In genomic region chr5:115543931-115544370, GRCh38 we compare ENCODE assay signal across 8 cellular contexts. TPM values are rescaled to one million over a fixed set of nuclear protein-coding genes. Genes with fewer than 3 reads are reported as not detected.
A peak's percentile ranks its signal among the peaks of the same experiment; 100 is the strongest.
DNase-seq lines count a peak whose midpoint lies in the region; ATAC-seq and TF ChIP-seq lines count a peak whose summit lies in the region.

No MANE protein-coding gene starts in this region.

- H3K4me3 ChIP-seq in AG09309 (ENCODE audit: control insufficient read depth, low read depth, low read length) (peak overlapping the region; percentile 69), SJSA1 (peak overlapping the region; percentile 89), adipocyte (ENCODE audit: low read length) (peak overlapping the region; percentile 90), heart right ventricle (peak overlapping the region; percentile 74 to 96 (median 90)), upper lobe of right lung (peak overlapping the region; percentile 80)

- ATAC-seq in GM18907 (IDR thresholded peaks at IDR 0.05; ENCODE audit: unreplicated experiment) (peak; percentile 26), HG03159 (IDR thresholded peaks at IDR 0.05; ENCODE audit: unreplicated experiment) (peak; percentile 32), heart right ventricle (peak; percentile 25 to 62 (median 36)), upper lobe of right lung (peak; percentile 42)

- H3K36me3 ChIP-seq in SJSA1: peaks cover 46% of the 10 kb centered on the region
- H3K36me3 ChIP-seq in adipocyte (ENCODE audit: control insufficient read depth, insufficient read depth, low read length, severe bottlenecking): peaks cover 29% of the 10 kb centered on the region
- peaks cover 0 to 40% (median 0%) of the 10 kb centered on the region in 9 donors for H3K36me3 ChIP-seq in heart right ventricle
- peaks cover 17% of the 10 kb centered on the region for H3K36me3 ChIP-seq in upper lobe of right lung

- H3K27me3 ChIP-seq in SJSA1 (replicated peaks) (no peaks in the 10 kb centered on the region), adipocyte (replicated peaks; ENCODE audit: control insufficient read depth, insufficient read depth, low read length) (no peaks in the 10 kb centered on the region), heart right ventricle (no peaks in the 10 kb centered on the region), upper lobe of right lung (no peaks in the 10 kb centered on the region)

- peak overlapping the region; percentile 89 for H3K27ac ChIP-seq in SJSA1
- H3K27ac ChIP-seq in heart right ventricle: peak overlapping the region; percentile 93 to 99 (median 98)
- peak overlapping the region; percentile 98 for H3K27ac ChIP-seq in upper lobe of right lung

- intact Hi-C loops in heart right ventricle (cut with DNase I): loop anchor here in 6 of 10 donors (1.0 to 10.0 kb wide), 11 partner anchors 81 to 167 kb away; partner anchors contain the start of gene TMED7 (in 1 of the 6)
- intact Hi-C loops in upper lobe of right lung (cut with DNase I): no loop called here

- peak overlapping the region; percentile 96 for H3K9ac ChIP-seq in adipocyte (ENCODE audit: low read length)

- 0 to 1% methylated on average over 20 of the region's 20 CpGs for WGBS in heart right ventricle, 2 donors

- DNase-seq in AG09309 (ENCODE audit: low read depth) (peak; percentile 16), SJSA1 (ENCODE audit: low read depth in 1 of 2, low spot score in 2 of 2) (peak in 1 of 2 experiments; percentile 74), adipocyte (ENCODE audit: low read depth) (peak; percentile 80), heart right ventricle (peak; percentile 26 to 52), pons (ENCODE audit: low spot score) (peak; percentile 72), upper lobe of right lung (no peak)

- peaks cover 13% of the 10 kb centered on the region for H3K4me1 ChIP-seq in SJSA1 (replicated peaks)
- peaks cover 22% of the 10 kb centered on the region for H3K4me1 ChIP-seq in adipocyte (ENCODE audit: control insufficient read depth, insufficient read depth, low read length)
- peaks cover 4 to 50% (median 40%) of the 10 kb centered on the region in 9 donors for H3K4me1 ChIP-seq in heart right ventricle
- H3K4me1 ChIP-seq in upper lobe of right lung: peaks cover 22% of the 10 kb centered on the region

- TF ChIP-seq CTCF in AG09309 (IDR thresholded peaks at IDR 0.05; ENCODE audit: control insufficient read depth, insufficient read depth, low read depth, low read length, missing control alignments): no peak
- TF ChIP-seq CTCF in heart right ventricle (IDR thresholded peaks at IDR 0.05): no peak
- TF ChIP-seq CTCF in upper lobe of right lung (IDR thresholded peaks at IDR 0.05): no peak

- H3K9me3 ChIP-seq in SJSA1 (replicated peaks) (peaks cover 6% of the 10 kb centered on the region; the same call in 1 of the 2 replicates), adipocyte (ENCODE audit: control insufficient read depth, low read length) (peaks cover 9% of the 10 kb centered on the region), heart right ventricle (peaks cover 0 to 15% (median 2%) of the 10 kb centered on the region in 11 donors), upper lobe of right lung (no peaks in the 10 kb centered on the region)

RNA-seq across cellular contexts. Expression of gene FEM1C, which starts 0.6 kb away (rescaled TPM):
- total RNA-seq in SJSA1 (2014; rRNA removed; shearing (Covaris generic)): 16.0 and 20.5 TPM in 2 replicates
- total RNA-seq in heart right ventricle (10 to 100 TPM; 40.2 to 72.2 (median 57.5) TPM), upper lobe of right lung (26.1 TPM)
- polyA plus RNA-seq in heart right ventricle: 10 to 100 TPM; 17.8 to 23.1 TPM

RNA-seq across cellular contexts. Expression of gene TICAM2, which starts 58.3 kb away (rescaled TPM):
- total RNA-seq in SJSA1 (2014; rRNA removed; shearing (Covaris generic)): 13.6 and 22.1 TPM in 2 replicates
- 1 to 10 TPM; 1.2 to 4.4 (median 2.0) TPM for total RNA-seq in heart right ventricle
- polyA plus RNA-seq in heart right ventricle: 1 to 10 TPM; 1.3 to 1.9 TPM
- 6.9 TPM for total RNA-seq in upper lobe of right lung
